In genomic region chrX:17376381-17377046, GRCh38 we compare ENCODE assay signal across 8 cellular contexts. TPM values are rescaled to one million over a fixed set of nuclear protein-coding genes. Genes with fewer than 3 reads are reported as not detected.
DNase-seq lines count a peak whose midpoint lies in the region; ATAC-seq and TF ChIP-seq lines count a peak whose summit lies in the region.

No MANE protein-coding gene starts in this region.

- H3K4me3 ChIP-seq in mammary epithelial cell (replicated peaks in 1 of 3; ENCODE audit: insufficient read depth in 1 of 3, low read depth in 2 of 3, low read length in 3 of 3) (peak overlapping the region; percentile 50 to 77 (median 74)), lung (peak overlapping the region; percentile 24), uterus (peak overlapping the region; percentile 55 to 66)

- peak overlapping the region; percentile 91 for H3K27ac ChIP-seq in mammary epithelial cell (ENCODE audit: insufficient read depth, low read depth, low read length)
- no peak overlapping the region for H3K27ac ChIP-seq in lung (ENCODE audit: low read depth in 1 of 2, low read length in 1 of 2)
- peak overlapping the region; percentile 84 to 87 for H3K27ac ChIP-seq in uterus

- TF ChIP-seq CTCF in mammary epithelial cell (conservative IDR thresholded peaks at IDR 0.05 in 1 of 2, IDR thresholded peaks at IDR 0.05 in 1 of 2; ENCODE audit: extremely low read depth in 1 of 2, insufficient read depth in 1 of 2, low read depth in 1 of 2, low read length in 2 of 2) (peak in 1 of 2 donors; percentile 15), lung (IDR thresholded peaks at IDR 0.05; ENCODE audit: control extremely low read depth, extremely low read depth) (no peak), uterus (IDR thresholded peaks at IDR 0.05) (no peak)

- peak overlapping the region; percentile 93 for H3K9ac ChIP-seq in mammary epithelial cell (ENCODE audit: insufficient read depth, low read length)

- H3K36me3 ChIP-seq in mammary epithelial cell (ENCODE audit: insufficient read depth, low read length) = no peaks in the 10 kb centered on the region
- H3K36me3 ChIP-seq in lung (ENCODE audit: control insufficient read depth in 2 of 2, insufficient read depth in 2 of 2, low read length in 2 of 2) = no peaks in the 10 kb centered on the region
- no peaks in the 10 kb centered on the region for H3K36me3 ChIP-seq in uterus

- H3K9me3 ChIP-seq in mammary epithelial cell (replicated peaks; ENCODE audit: insufficient read depth, low read length) = no peaks in the 10 kb centered on the region
- H3K9me3 ChIP-seq in lung (ENCODE audit: control insufficient read depth in 2 of 2, insufficient read depth in 1 of 2, low read length in 1 of 2) = peaks cover 0 to 10% of the 10 kb centered on the region in 2 donors
- no peaks in the 10 kb centered on the region for H3K9me3 ChIP-seq in uterus

- WGBS in mammary epithelial cell (ENCODE audit: low coverage, missing lambda C conversion rate) = 45% methylated on average over 15 of the region's 37 CpGs
- WGBS in lung, 2 donors = 1 to 36% methylated on average over 25 to 37 of the region's 37 CpGs

- H3K4me1 ChIP-seq in mammary epithelial cell (ENCODE audit: insufficient read depth, low read length) (peaks cover 17% of the 10 kb centered on the region), lung (ENCODE audit: control insufficient read depth in 2 of 2, insufficient read depth in 2 of 2, low read length in 2 of 2) (peaks cover 0 to 3% of the 10 kb centered on the region in 2 donors), uterus (no peaks in the 10 kb centered on the region)

- peak overlapping the region; percentile 79 for H3K4me2 ChIP-seq in mammary epithelial cell (ENCODE audit: insufficient read depth, low read depth, low read length)

- no peaks in the 10 kb centered on the region for H3K27me3 ChIP-seq in mammary epithelial cell (ENCODE audit: insufficient read depth, low read length)
- H3K27me3 ChIP-seq in lung (ENCODE audit: control insufficient read depth, insufficient read depth) = peaks cover 3% of the 10 kb centered on the region
- no peaks in the 10 kb centered on the region for H3K27me3 ChIP-seq in uterus

- CTCF ChIA-PET in mammary epithelial cell (lab: Charles Lee; ENCODE audit: low non-redundant PET) = interaction anchor here (0.7 to 0.8 kb wide), 2 partner anchors 134 to 216 kb away, joined by 3 to 5 read pairs; no protein-coding TSS in a partner anchor

- dilution Hi-C loops in mammary epithelial cell (cut with HindIII; ENCODE audit: low sequenced_read_pairs) = no loop called here

- peaks cover 53% of the 10 kb centered on the region for H3K79me2 ChIP-seq in mammary epithelial cell (ENCODE audit: insufficient read depth, low read length)

- in situ Hi-C loops in mammary epithelial cell (cut with MboI; ENCODE audit: low sequenced_read_pairs in 2 of 2) = no loop called here

- peak overlapping the region; percentile 55 for H2AFZ ChIP-seq in mammary epithelial cell (ENCODE audit: low read depth, low read length)

- TF ChIP-seq POLR2A in uterus (IDR thresholded peaks at IDR 0.05) = no peak

- DNase-seq in Right ventricle myocardium superior (peak; percentile 37), left cardiac atrium (no peak), mammary epithelial cell (peak; percentile 47), lung (ENCODE audit: low spot score) (no peak), uterus (peak; percentile 20 to 22), dedifferentiated amniotic fluid mesenchymal stem cell (ENCODE audit: extremely low spot score) (no peak), iPS-NIHi11 (ENCODE audit: low spot score) (no peak)
- no peak for DNase-seq in activated CD4-positive, alpha-beta T cell treated with anti-CD3 and anti-CD28 coated beads, Interleukin-2, amount 50 U/mL, for 1 hour

- ATAC-seq in Right ventricle myocardium superior (ENCODE audit: poor library complexity) (no peak), left cardiac atrium (no peak), lung (ENCODE audit: insufficient read depth, low FRiP score) (no peak)

- BruUV-seq in mammary epithelial cell (replicated peaks; lab: Mats Ljungman, UMichigan) = no TSS peak

- H4K20me1 ChIP-seq in mammary epithelial cell (ENCODE audit: insufficient read depth, low read length) = no peaks in the 10 kb centered on the region

- intact Hi-C loops in Right ventricle myocardium superior (cut with DNase I) (loop anchor here (10.0 kb wide), 1 partner anchor 132 kb away; no protein-coding TSS in a partner anchor), left cardiac atrium (cut with DNase I) (loop anchor here in 1 of 2 donors (10.0 kb wide), 1 partner anchor 218 kb away; no protein-coding TSS in a partner anchor), mammary epithelial cell (cut with micrococcal nuclease) (loop anchor here (1.0 to 5.0 kb wide), 5 partner anchors 28 to 314 kb away; no protein-coding TSS in a partner anchor), uterus (cut with DNase I; ENCODE audit: low total_unique reads) (no loop called here)

RNA-seq across cellular contexts. Expression of gene NHS, which starts 1.5 kb away (rescaled TPM):
- total RNA-seq in Right ventricle myocardium superior (1.2 TPM), left cardiac atrium (1 to 10 TPM; 2.0 TPM), mammary epithelial cell (10 to 100 TPM in 1 of 2 donors, 1 to 10 TPM in 1; 9.0 to 13.9 TPM), lung (1 to 10 TPM; 1.9 to 2.0 TPM), uterus (10 to 100 TPM in 2 of 4 donors, 1 to 10 TPM in 2; 3.5 to 14.3 (median 9.5) TPM)
- polyA plus RNA-seq in mammary epithelial cell (2.2 TPM), lung (under 1 TPM; 0.46 to 0.93 TPM)
- 7.6 TPM for polyA minus RNA-seq in mammary epithelial cell

Comparison
In these comparisons a context has a peak if more than half of its experiments do, and no peak if none do; other contexts are left out.
1. DNase-seq: peak in Right ventricle myocardium superior (single experiment), mammary epithelial cell (single experiment) and uterus (2 of 2); none in left cardiac atrium (single experiment), lung (single experiment), dedifferentiated amniotic fluid mesenchymal stem cell (single experiment), iPS-NIHi11 (single experiment) and activated CD4-positive, alpha-beta T cell treated with anti-CD3 and anti-CD28 coated beads, Interleukin-2, amount 50 U/mL, for 1 hour (single experiment).
2. H3K27ac ChIP-seq: peak in mammary epithelial cell (single experiment) and uterus (2 of 2); none in lung (0 of 2).
3. H3K4me3 ChIP-seq: peak in every context shown above with its lines; median percentile 74 in mammary epithelial cell; 60 in uterus; 24 in lung.